ENCODE assay signal across 17 cellular contexts in the genomic region with DNA sequence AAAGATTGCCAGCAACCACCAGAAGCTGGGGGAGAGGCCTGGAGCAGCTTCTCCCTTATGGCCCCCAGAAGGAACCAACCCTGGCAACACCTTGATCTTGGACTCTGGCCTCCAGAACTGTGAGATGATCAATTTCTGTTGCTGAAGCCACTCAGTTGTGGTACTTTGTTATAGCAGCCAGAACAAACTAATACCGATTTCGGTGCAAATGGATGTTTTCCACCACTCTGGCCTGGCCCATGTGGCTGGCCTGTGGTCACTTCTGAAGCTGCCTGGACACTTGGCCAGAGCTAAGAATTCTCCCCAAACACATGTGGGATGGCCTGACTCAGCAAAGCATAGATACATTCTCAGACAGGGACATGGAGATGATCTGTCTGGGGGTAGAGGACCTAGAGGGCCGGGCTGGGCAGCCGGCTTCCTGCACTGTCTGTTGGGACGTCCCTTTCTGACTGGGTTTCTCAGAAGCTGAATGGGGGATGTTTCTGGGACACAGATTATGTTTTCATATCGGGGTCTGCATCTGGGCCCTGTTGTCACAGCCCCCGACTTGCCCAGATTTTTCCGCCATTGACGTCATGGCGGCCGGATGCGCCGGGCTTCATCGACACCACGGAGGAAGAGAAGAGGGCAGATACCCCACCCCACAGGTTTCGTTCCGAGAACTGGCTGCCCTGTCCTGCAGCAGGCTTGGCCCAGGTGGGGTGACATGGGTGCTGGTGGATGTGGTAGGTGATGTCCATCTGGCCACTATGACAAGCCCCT. TPM values are rescaled to one million over a fixed set of nuclear protein-coding genes. Genes with fewer than 3 reads are reported as not detected.
A peak's percentile ranks its signal among the peaks of the same experiment; 100 is the strongest.
DNase-seq lines count a peak whose midpoint lies in the region; ATAC-seq and TF ChIP-seq lines count a peak whose summit lies in the region.
"Had no signal": no experiment of that assay in that cellular context is flagged by ENCODE, and none has a peak within 500 bp of the region (broad histone marks: within the 10 kb centered on the region; RNA-seq: fewer than 3 reads in every experiment).

No MANE protein-coding gene starts in this region.

- CTCF ChIA-PET in T-cell (lab: Charles Lee): no interaction called here

- H3K4me1 Mint-ChIP-seq in activated T-cell treated with anti-CD3 and anti-CD28 coated beads, Interleukin-2, amount 50 U/mL, for 24 hours (ENCODE audit: low read depth): peaks cover 61% of the 10 kb centered on the region
- H3K4me1 Mint-ChIP-seq in T-cell: peaks cover 23 to 46% (median 38%) of the 10 kb centered on the region in 3 donors
- H3K4me1 Mint-ChIP-seq in chondrocyte (ENCODE audit: low read depth): no peaks in the 10 kb centered on the region

- H3K27ac Mint-ChIP-seq in activated T-cell treated with anti-CD3 and anti-CD28 coated beads, Interleukin-2, amount 50 U/mL, for 24 hours: peak overlapping the region; percentile 34
- H3K27ac Mint-ChIP-seq in T-cell: peak overlapping the region; percentile 71 to 73
- H3K27ac Mint-ChIP-seq in chondrocyte (ENCODE audit: unreplicated experiment): no peak overlapping the region

- peak overlapping the region; percentile 5 for H3K4me3 Mint-ChIP-seq in activated T-cell treated with anti-CD3 and anti-CD28 coated beads, Interleukin-2, amount 50 U/mL, for 24 hours
- peak overlapping the region; percentile 23 to 37 (median 25) for H3K4me3 Mint-ChIP-seq in T-cell
- no peak overlapping the region for H3K4me3 Mint-ChIP-seq in chondrocyte (ENCODE audit: unreplicated experiment)

- POLR2A ChIA-PET in T-cell (lab: Charles Lee): no interaction called here

- no peaks in the 10 kb centered on the region for H3K9me3 Mint-ChIP-seq in activated T-cell treated with anti-CD3 and anti-CD28 coated beads, Interleukin-2, amount 50 U/mL, for 24 hours
- H3K9me3 Mint-ChIP-seq in T-cell: no peaks in the 10 kb centered on the region
- H3K9me3 Mint-ChIP-seq in chondrocyte (ENCODE audit: low read depth): peaks cover 5% of the 10 kb centered on the region
- H3K9me3 Mint-ChIP-seq: CD4-positive, alpha-beta memory T cell had no signal

- peak in 1 of 4 experiments; percentile 8 for ATAC-seq in T-cell (replicated peaks in 1 of 4)
- no peak for ATAC-seq in HG02973 (IDR thresholded peaks at IDR 0.05; ENCODE audit: unreplicated experiment)
- ATAC-seq: PC-3 had no signal

- H3K36me3 Mint-ChIP-seq in activated T-cell treated with anti-CD3 and anti-CD28 coated beads, Interleukin-2, amount 50 U/mL, for 24 hours (ENCODE audit: low read depth): no peaks in the 10 kb centered on the region
- H3K36me3 Mint-ChIP-seq in T-cell (no peaks in the 10 kb centered on the region), chondrocyte (ENCODE audit: low read depth) (peaks cover 1% of the 10 kb centered on the region)
- H3K36me3 Mint-ChIP-seq: CD4-positive, alpha-beta memory T cell had no signal

- peaks cover 21% of the 10 kb centered on the region for H3K27me3 Mint-ChIP-seq in activated T-cell treated with anti-CD3 and anti-CD28 coated beads, Interleukin-2, amount 50 U/mL, for 24 hours
- H3K27me3 Mint-ChIP-seq in T-cell (peaks cover 0 to 9% of the 10 kb centered on the region in 2 donors), chondrocyte (ENCODE audit: low read depth) (no peaks in the 10 kb centered on the region)

- no peak for TF ChIP-seq CTCF in chondrocyte (IDR thresholded peaks at IDR 0.05)

- no peak for DNase-seq in activated T-cell treated with anti-CD3 and anti-CD28 coated beads, Interleukin-2, amount 50 U/mL, for 24 hours
- no peak for DNase-seq in activated T-cell treated with anti-CD3 and anti-CD28 coated beads, Interleukin-2, amount 50 U/mL, for 48 hours
- DNase-seq in T-cell (no peak), chondrocyte (ENCODE audit: low spot score) (peak; percentile 71), midbrain (lab: John Stamatoyannopoulos, UW) (no peak)
- peak; percentile 58 for DNase-seq in activated CD4-positive, CD25-positive, alpha-beta regulatory T cell treated with anti-CD3 and anti-CD28 coated beads, Interleukin-2, amount 50 U/mL, for 72 hours
- DNase-seq in stimulated activated CD4-positive, alpha-beta T cell treated with anti-CD3 and anti-CD28 coated beads, Interleukin-4, amount 100 ng/mL, for 4 hours: no peak
- DNase-seq: CD4-positive, alpha-beta memory T cell; NCI-H1092; NCI-H146; NCI-H2081; NCI-H510A; NCI-H774; PC-3 had no signal

RNA-seq across cellular contexts. Expression of gene FOXP3, which starts 4.1 kb away (rescaled TPM):
- total RNA-seq in T-cell (10 to 100 TPM in 4 of 5 donors, 1 to 10 TPM in 1; 9.0 to 30.1 (median 21.7) TPM), chondrocyte (0.12 to 0.28 TPM in 2 of 3 replicates, not detected in the other)
- total RNA-seq: PC-3 had no signal

RNA-seq across cellular contexts. Expression of gene PPP1R3F, which starts 9.2 kb away (rescaled TPM):
- 10 to 100 TPM; 11.7 to 20.8 (median 17.5) TPM for total RNA-seq in T-cell
- total RNA-seq in chondrocyte: 6.6 to 15.0 TPM (median 8.0 TPM) in 3 replicates

RNA-seq across cellular contexts. Expression of gene CCDC22, which starts 25.1 kb away (rescaled TPM):
- 10 to 100 TPM; 21.0 to 34.9 (median 33.1) TPM for total RNA-seq in T-cell
- 12.3 to 13.2 TPM (median 12.8 TPM) in 3 replicates for total RNA-seq in chondrocyte

RNA-seq across cellular contexts. Expression of gene CACNA1F, which starts 27.3 kb away (rescaled TPM):
- 1 to 10 TPM; 1.4 to 1.9 (median 1.6) TPM for total RNA-seq in T-cell
- not detected in 3 replicates for total RNA-seq in chondrocyte
- total RNA-seq: MCF 10A, PC-3 had no signal

RNA-seq across cellular contexts. Expression of gene GAGE10, which starts 43.0 kb away (rescaled TPM):
- under 1 TPM in 1 of 5 donors, not detected in 4; 0.66 TPM for total RNA-seq in T-cell
- not detected in 3 replicates for total RNA-seq in chondrocyte
- total RNA-seq: CD4-positive, alpha-beta memory T cell; H1; MCF 10A; PC-3 had no signal

Comparison
In these comparisons a context has a peak if more than half of its experiments do, and no peak if none do; other contexts are left out.
1. DNase-seq: peak in activated CD4-positive, CD25-positive, alpha-beta regulatory T cell treated with anti-CD3 and anti-CD28 coated beads, Interleukin-2, amount 50 U/mL, for 72 hours (single experiment) and chondrocyte (single experiment); none in activated T-cell treated with anti-CD3 and anti-CD28 coated beads, Interleukin-2, amount 50 U/mL, for 24 hours (single experiment), activated T-cell treated with anti-CD3 and anti-CD28 coated beads, Interleukin-2, amount 50 U/mL, for 48 hours (0 of 2), T-cell (0 of 34), stimulated activated CD4-positive, alpha-beta T cell treated with anti-CD3 and anti-CD28 coated beads, Interleukin-4, amount 100 ng/mL, for 4 hours (0 of 2) and midbrain (single experiment).